ENCODE assay signal across 9 cellular contexts in genomic region chr17:47401100-47401499, GRCh38.
"Had no signal": no experiment of that assay in that cellular context is flagged by ENCODE, and none has a peak within 500 bp of the region (broad histone marks: within the 10 kb centered on the region; RNA-seq: fewer than 3 reads in every experiment).

No MANE protein-coding gene starts in this region.

- H3K4me3 ChIP-seq: GM23248, HAP-1, K562 had no signal

- H3K27ac ChIP-seq: GM23248 had no signal

- FAIRE-seq: HTR-8/SVneo, K562 had no signal

- H3K4me3 Mint-ChIP-seq: HFFc6 had no signal

- ATAC-seq: HCT116, K562 had no signal

- DNase-seq: GM23248, GOT3, H7, HFFc6, IMR-90 had no signal

- H3K9me3 ChIP-seq: HAP-1 had no signal

- H3K36me3 ChIP-seq: HAP-1 had no signal

- H3K4me1 ChIP-seq: HAP-1 had no signal

- H3K27ac Mint-ChIP-seq: HFFc6 had no signal

- H3K9me3 Mint-ChIP-seq: HFFc6 had no signal
